ENCODE assay signal across 22 cellular contexts in genomic region chr7:95893484-95893883, GRCh38.
"Had no signal": no experiment of that assay in that cellular context is flagged by ENCODE, and none has a peak within 500 bp of the region (broad histone marks: within the 10 kb centered on the region; RNA-seq: fewer than 3 reads in every experiment).

No MANE protein-coding gene starts in this region.

- H3K4me1 Mint-ChIP-seq: mesothelial cell of epicardium had no signal

- H3K27me3 ChIP-seq: dorsolateral prefrontal cortex, esophagus muscularis mucosa, foreskin keratinocyte, gastroesophageal sphincter, left lung had no signal

- ATAC-seq: foreskin keratinocyte, gastroesophageal sphincter, heart right ventricle, left cardiac atrium, left lung, left ventricle myocardium superior, lower lobe of right lung, mucosa of descending colon had no signal

- H3K4me3 ChIP-seq: coronary artery, dorsolateral prefrontal cortex, esophagus muscularis mucosa, gastroesophageal sphincter, heart right ventricle, left lung, lower lobe of right lung, mucosa of descending colon had no signal

- H3K9me3 ChIP-seq: esophagus muscularis mucosa, gastroesophageal sphincter, heart right ventricle, left lung, lower lobe of right lung, mucosa of descending colon had no signal

- H3K4me3 Mint-ChIP-seq: mesothelial cell of epicardium had no signal

- DNase-seq: dermis blood vessel endothelial cell; dorsolateral prefrontal cortex; effector CD4-positive, alpha-beta T cell; effector memory CD4-positive, alpha-beta T cell; foreskin keratinocyte; heart right ventricle; hippocampal formation; left cardiac atrium; left lung; left ventricle myocardium superior; lower lobe of right lung; mesenchymal stem cell; mucosa of descending colon had no signal

- FAIRE-seq: colon, endothelial cell of umbilical vein, frontal cortex, islet of Langerhans, keratinocyte had no signal

- H3K27ac ChIP-seq: coronary artery, dorsolateral prefrontal cortex, esophagus muscularis mucosa, foreskin keratinocyte, gastroesophageal sphincter, heart right ventricle, left lung, lower lobe of right lung had no signal

- H3K4me1 ChIP-seq: foreskin keratinocyte, gastroesophageal sphincter, left lung, lower lobe of right lung had no signal

- H3K27ac Mint-ChIP-seq: mesothelial cell of epicardium had no signal

- H3K36me3 Mint-ChIP-seq: mesothelial cell of epicardium had no signal

- H3K36me3 ChIP-seq: esophagus muscularis mucosa, gastroesophageal sphincter, heart right ventricle, left lung, lower lobe of right lung had no signal
